In genomic region chr10:71854031-71854430, GRCh38 we compare ENCODE assay signal across 19 cellular contexts. TPM values are rescaled to one million over a fixed set of nuclear protein-coding genes. Genes with fewer than 3 reads are reported as not detected.
DNase-seq lines count a peak whose midpoint lies in the region; ATAC-seq and TF ChIP-seq lines count a peak whose summit lies in the region.
"Had no signal": no experiment of that assay in that cellular context is flagged by ENCODE, and none has a peak within 500 bp of the region (broad histone marks: within the 10 kb centered on the region; RNA-seq: fewer than 3 reads in every experiment).

No MANE protein-coding gene starts in this region.

- H3K79me2 ChIP-seq in mammary epithelial cell (ENCODE audit: insufficient read depth, low read length) = peaks cover 20% of the 10 kb centered on the region

- ATAC-seq in memory B cell (ENCODE audit: low read depth) (no peak), GM21360 (IDR thresholded peaks at IDR 0.05; ENCODE audit: unreplicated experiment) (no peak)
- ATAC-seq in stimulated activated effector memory CD8-positive, alpha-beta T cell treated with anti-CD3 and anti-CD28 coated beads, Interleukin-12 subunit alpha, Interleukin-12 subunit beta, amount 100 ng/mL, for 72 hours = no peak
- ATAC-seq: left colon, psoas muscle had no signal

- intact Hi-C loops in mammary epithelial cell (cut with micrococcal nuclease) = no loop called here
- intact Hi-C loops in MCF 10A (cut with micrococcal nuclease) = no loop called here

- no peaks in the 10 kb centered on the region for H3K27me3 ChIP-seq in mammary epithelial cell (ENCODE audit: insufficient read depth, low read length)
- H3K27me3 ChIP-seq: hepatocyte, suprapubic skin had no signal

- no peak overlapping the region for H3K4me2 ChIP-seq in mammary epithelial cell (ENCODE audit: insufficient read depth, low read depth, low read length)
- H3K4me2 ChIP-seq: hepatocyte had no signal

- BruUV-seq in mammary epithelial cell (replicated peaks; lab: Mats Ljungman, UMichigan) (no TSS peak), MCF 10A (replicated peaks; lab: Mats Ljungman, UMichigan) (no TSS peak)

- H3K36me3 ChIP-seq in mammary epithelial cell (ENCODE audit: insufficient read depth, low read length) = no peaks in the 10 kb centered on the region
- H3K36me3 ChIP-seq: suprapubic skin had no signal

- peaks cover 5% of the 10 kb centered on the region for H3K4me1 ChIP-seq in mammary epithelial cell (ENCODE audit: insufficient read depth, low read length)
- H3K4me1 ChIP-seq: psoas muscle had no signal

- no peaks in the 10 kb centered on the region for H3K9me3 ChIP-seq in mammary epithelial cell (replicated peaks; ENCODE audit: insufficient read depth, low read length)
- H3K9me3 ChIP-seq: psoas muscle, suprapubic skin had no signal

- no peak overlapping the region for H3K4me3 Mint-ChIP-seq in MCF 10A (ENCODE audit: unreplicated experiment)
- no peak overlapping the region for H3K4me3 Mint-ChIP-seq in chondrocyte (ENCODE audit: unreplicated experiment)
- no peak overlapping the region for H3K4me3 Mint-ChIP-seq in memory B cell
- H3K4me3 Mint-ChIP-seq in stimulated activated effector memory CD8-positive, alpha-beta T cell treated with anti-CD3 and anti-CD28 coated beads, Interleukin-12 subunit alpha, Interleukin-12 subunit beta, amount 100 ng/mL, for 72 hours = no peak overlapping the region
- H3K4me3 Mint-ChIP-seq: activated CD4-positive, alpha-beta T cell treated with anti-CD3 and anti-CD28 coated beads, Interleukin-2, amount 10 ng/mL, durations not matched to agents 24 days and 14 days; activated naive CD8-positive, alpha-beta T cell had no signal

- in situ Hi-C loops in mammary epithelial cell (cut with MboI; ENCODE audit: low sequenced_read_pairs in 2 of 2) = loop anchor here in 1 of 2 donors (5.0 kb wide), 1 partner anchor 33 kb away; no protein-coding TSS in a partner anchor

- no peak overlapping the region for H3K4me3 ChIP-seq in mammary epithelial cell (replicated peaks in 1 of 3; ENCODE audit: insufficient read depth in 1 of 3, low read depth in 2 of 3, low read length in 3 of 3)
- H3K4me3 ChIP-seq: hepatocyte, psoas muscle, suprapubic skin had no signal

- DNase-seq in mammary epithelial cell = no peak
- DNase-seq in MCF 10A (ENCODE audit: unreplicated experiment) = no peak
- DNase-seq in chondrocyte (ENCODE audit: low spot score) = peak; percentile 13
- DNase-seq in memory B cell (ENCODE audit: low spot score in 2 of 2) = no peak
- no peak for DNase-seq in stimulated activated effector memory CD8-positive, alpha-beta T cell treated with anti-CD3 and anti-CD28 coated beads, Interleukin-12 subunit alpha, Interleukin-12 subunit beta, amount 100 ng/mL, for 72 hours (ENCODE audit: low spot score in 2 of 2)
- DNase-seq in dermis blood vessel endothelial cell = no peak
- no peak for DNase-seq in cortex of kidney (lab: John Stamatoyannopoulos, UW)
- DNase-seq: activated CD4-positive, alpha-beta T cell treated with anti-CD3 and anti-CD28 coated beads, Interleukin-2, amount 10 ng/mL, durations not matched to agents 24 days and 14 days; activated T-cell treated with anti-CD3 and anti-CD28 coated beads for 4 hours; left colon; NCI-H774; psoas muscle; SHP77; T1000 had no signal

- 30% methylated on average over 4 of the region's 5 CpGs for WGBS in mammary epithelial cell (ENCODE audit: low coverage, missing lambda C conversion rate)

- no peak overlapping the region for H3K27ac Mint-ChIP-seq in MCF 10A (ENCODE audit: low read depth, unreplicated experiment)
- no peak overlapping the region for H3K27ac Mint-ChIP-seq in chondrocyte (ENCODE audit: unreplicated experiment)
- peak overlapping the region; percentile 7 for H3K27ac Mint-ChIP-seq in memory B cell
- no peak overlapping the region for H3K27ac Mint-ChIP-seq in stimulated activated effector memory CD8-positive, alpha-beta T cell treated with anti-CD3 and anti-CD28 coated beads, Interleukin-12 subunit alpha, Interleukin-12 subunit beta, amount 100 ng/mL, for 72 hours
- H3K27ac Mint-ChIP-seq: activated CD4-positive, alpha-beta T cell treated with anti-CD3 and anti-CD28 coated beads, Interleukin-2, amount 10 ng/mL, durations not matched to agents 24 days and 14 days; activated naive CD8-positive, alpha-beta T cell had no signal

- dilution Hi-C loops in mammary epithelial cell (cut with HindIII; ENCODE audit: low sequenced_read_pairs) = no loop called here

- no peaks in the 10 kb centered on the region for H3K27me3 Mint-ChIP-seq in MCF 10A (ENCODE audit: insufficient read depth, unreplicated experiment)
- H3K27me3 Mint-ChIP-seq in chondrocyte (ENCODE audit: low read depth) = no peaks in the 10 kb centered on the region
- no peaks in the 10 kb centered on the region for H3K27me3 Mint-ChIP-seq in memory B cell
- H3K27me3 Mint-ChIP-seq: activated naive CD8-positive, alpha-beta T cell had no signal

- no peaks in the 10 kb centered on the region for H3K9me3 Mint-ChIP-seq in MCF 10A (ENCODE audit: unreplicated experiment)
- no peaks in the 10 kb centered on the region for H3K9me3 Mint-ChIP-seq in chondrocyte (ENCODE audit: low read depth)
- H3K9me3 Mint-ChIP-seq in memory B cell = no peaks in the 10 kb centered on the region
- H3K9me3 Mint-ChIP-seq in stimulated activated effector memory CD8-positive, alpha-beta T cell treated with anti-CD3 and anti-CD28 coated beads, Interleukin-12 subunit alpha, Interleukin-12 subunit beta, amount 100 ng/mL, for 72 hours = no peaks in the 10 kb centered on the region

- no peak overlapping the region for H3K9ac ChIP-seq in mammary epithelial cell (ENCODE audit: insufficient read depth, low read length)

- no peaks in the 10 kb centered on the region for H4K20me1 ChIP-seq in mammary epithelial cell (ENCODE audit: insufficient read depth, low read length)

- TF ChIP-seq CTCF in mammary epithelial cell (conservative IDR thresholded peaks at IDR 0.05 in 1 of 2, IDR thresholded peaks at IDR 0.05 in 1 of 2; ENCODE audit: extremely low read depth in 1 of 2, insufficient read depth in 1 of 2, low read depth in 1 of 2, low read length in 2 of 2) (no peak), MCF 10A (IDR thresholded peaks at IDR 0.05; ENCODE audit: unreplicated experiment) (no peak), chondrocyte (IDR thresholded peaks at IDR 0.05) (no peak)

- POLR2A ChIA-PET in MCF 10A (lab: Yijun Ruan, JAX) = interaction anchor here (0.5 to 1.5 kb wide), 5 partner anchors 9 to 1740 kb away, joined by 3 to 6 read pairs (median 3); no protein-coding TSS in a partner anchor

- H2AFZ ChIP-seq in mammary epithelial cell (ENCODE audit: low read depth, low read length) = peak overlapping the region; percentile 59
- H2AFZ ChIP-seq: hepatocyte had no signal

- H3K4me1 Mint-ChIP-seq in MCF 10A (ENCODE audit: insufficient read depth, unreplicated experiment) (peaks cover 22% of the 10 kb centered on the region), chondrocyte (ENCODE audit: low read depth) (peaks cover 27% of the 10 kb centered on the region), memory B cell (peaks cover 42% of the 10 kb centered on the region)
- peaks cover 26% of the 10 kb centered on the region for H3K4me1 Mint-ChIP-seq in stimulated activated effector memory CD8-positive, alpha-beta T cell treated with anti-CD3 and anti-CD28 coated beads, Interleukin-12 subunit alpha, Interleukin-12 subunit beta, amount 100 ng/mL, for 72 hours

- H3K36me3 Mint-ChIP-seq in MCF 10A (ENCODE audit: insufficient read depth, unreplicated experiment) (peaks cover 15% of the 10 kb centered on the region), chondrocyte (ENCODE audit: low read depth) (no peaks in the 10 kb centered on the region), memory B cell (peaks cover 2% of the 10 kb centered on the region)
- peaks cover 7% of the 10 kb centered on the region for H3K36me3 Mint-ChIP-seq in stimulated activated effector memory CD8-positive, alpha-beta T cell treated with anti-CD3 and anti-CD28 coated beads, Interleukin-12 subunit alpha, Interleukin-12 subunit beta, amount 100 ng/mL, for 72 hours
- H3K36me3 Mint-ChIP-seq: activated naive CD8-positive, alpha-beta T cell had no signal

- CTCF ChIA-PET in mammary epithelial cell (lab: Charles Lee; ENCODE audit: low non-redundant PET) (no interaction called here), MCF 10A (lab: Yijun Ruan, JAX) (interaction anchor here (0.6 to 1.1 kb wide), 3 partner anchors 42 to 534 kb away, joined by 3 to 4 read pairs (median 3); no protein-coding TSS in a partner anchor)

- no peak overlapping the region for H3K27ac ChIP-seq in mammary epithelial cell (ENCODE audit: insufficient read depth, low read depth, low read length)
- H3K27ac ChIP-seq: epithelial cell of prostate, hepatocyte, psoas muscle, suprapubic skin had no signal

RNA-seq across cellular contexts. Expression of gene PSAP, which starts 3.0 kb away (rescaled TPM):
- total RNA-seq in mammary epithelial cell (1,000 to 10,000 TPM in 1 of 2 donors, 100 to 1,000 TPM in 1; 655 to 1,757 TPM), MCF 10A (2022) (506 and 692 TPM in 2 replicates), chondrocyte (963 to 1,130 TPM (median 970 TPM) in 3 replicates), dermis blood vessel endothelial cell (763 and 907 TPM in 2 replicates)
- polyA plus RNA-seq in mammary epithelial cell = 864 TPM
- 764 TPM for polyA minus RNA-seq in mammary epithelial cell
